In genomic region chr5:155883966-155884555, GRCh38 we compare ENCODE assay signal across 13 cellular contexts.
DNase-seq lines count a peak whose midpoint lies in the region; ATAC-seq and TF ChIP-seq lines count a peak whose summit lies in the region.
"Had no signal": no experiment of that assay in that cellular context is flagged by ENCODE, and none has a peak within 500 bp of the region (broad histone marks: within the 10 kb centered on the region; RNA-seq: fewer than 3 reads in every experiment).

No MANE protein-coding gene starts in this region.

- no peak overlapping the region for H2AK9ac ChIP-seq in IMR-90 (replicated peaks; ENCODE audit: low read depth, low read length, poor library complexity)

- H3K9me3 ChIP-seq in IMR-90 (ENCODE audit: control insufficient read depth, insufficient read depth, low read length) = no peaks in the 10 kb centered on the region
- H3K9me3 ChIP-seq: HAP-1, neutrophil had no signal

- H3K36me3 ChIP-seq in IMR-90 (ENCODE audit: control insufficient read depth, insufficient read depth, low read length) = no peaks in the 10 kb centered on the region
- H3K36me3 ChIP-seq: HAP-1, neutrophil had no signal

- no peak overlapping the region for H3K4me2 ChIP-seq in IMR-90 (ENCODE audit: low read depth, low read length)

- H2BK120ac ChIP-seq in IMR-90 (ENCODE audit: low read depth, low read length) = no peak overlapping the region

- no peaks in the 10 kb centered on the region; the same call in 1 of the 2 replicates for H3K4me1 ChIP-seq in IMR-90 (ENCODE audit: control insufficient read depth, insufficient read depth, low read length)
- H3K4me1 ChIP-seq: HAP-1 had no signal

- POLR2A ChIA-PET in IMR-90 (lab: Charles Lee; ENCODE audit: unreplicated experiment) = no interaction called here

- no TSS peak for BruUV-seq in IMR-90 (replicated peaks; lab: Mats Ljungman, UMichigan)

- no CpG with 5 or more reads among the region's 7 CpGs for whole genome bisulfite sequencing in IMR-90 (ENCODE audit: extremely low coverage in 2 of 2, insufficient read length in 1 of 2), 2 experiments

- no peak for TF ChIP-seq POLR2A in IMR-90 (IDR thresholded peaks at IDR 0.05; ENCODE audit: low read depth, low read length)

- H3K9ac ChIP-seq in IMR-90 (ENCODE audit: low read depth, low read length) = no peak overlapping the region

- no peak overlapping the region for H2BK20ac ChIP-seq in IMR-90 (ENCODE audit: low read depth, low read length)

- H3K18ac ChIP-seq in IMR-90 (ENCODE audit: low read depth, low read length) = no peak overlapping the region

- H4K8ac ChIP-seq in IMR-90 (ENCODE audit: low read depth in 2 of 2, low read length in 2 of 2) = no peak overlapping the region

- no peak overlapping the region for H3K14ac ChIP-seq in IMR-90 (replicated peaks; ENCODE audit: low read depth, low read length)

- H3K56ac ChIP-seq in IMR-90 (ENCODE audit: extremely low read depth, insufficient read depth, low read length) = no peak overlapping the region

- CTCF ChIA-PET in IMR-90 (lab: Yijun Ruan, JAX) = interaction anchor here (0.7 kb wide), 1 partner anchor 931 kb away, joined by 4 read pairs; no protein-coding TSS in a partner anchor

- intact Hi-C loops in IMR-90 (cut with micrococcal nuclease) = no loop called here

- H3K79me1 ChIP-seq in IMR-90 (ENCODE audit: low read depth in 1 of 2, low read length in 2 of 2) = no peaks in the 10 kb centered on the region

- DNase-seq in AG08395 (ENCODE audit: low spot score) (peak; percentile 6), IMR-90 (peak; percentile 1), NCI-H774 (lab: John Stamatoyannopoulos, UW) (peak; percentile 44), HK-2 (ENCODE audit: unreplicated experiment) (no peak), NCI-H226 (no peak)
- DNase-seq: activated naive CD4-positive, alpha-beta T cell treated with anti-CD3 and anti-CD28 coated beads, Interleukin-2, amount 10 ng/mL, durations not matched to agents 7 days and 5 days; right cardiac atrium had no signal

- H3K27me3 ChIP-seq in IMR-90 (ENCODE audit: control insufficient read depth, insufficient read depth, low read length) = peaks cover 3% of the 10 kb centered on the region; the same call in 1 of the 2 replicates
- H3K27me3 ChIP-seq: neutrophil had no signal

- H2AFZ ChIP-seq in IMR-90 (replicated peaks; ENCODE audit: low read length, poor library complexity) = no peak overlapping the region

- H4K20me1 ChIP-seq in IMR-90 (ENCODE audit: insufficient read depth, low read length) = no peaks in the 10 kb centered on the region

- TF ChIP-seq CTCF in IMR-90 (conservative IDR thresholded peaks at IDR 0.05; ENCODE audit: low read depth, low read length) = no peak

- no peak overlapping the region for H2AK5ac ChIP-seq in IMR-90 (ENCODE audit: low read depth, low read length)

- H4K5ac ChIP-seq in IMR-90 (ENCODE audit: low read depth, low read length) = no peak overlapping the region

- H3K23ac ChIP-seq in IMR-90 (ENCODE audit: low read depth, low read length) = no peak overlapping the region

- TF ChIP-seq RAD21 in IMR-90 (IDR thresholded peaks at IDR 0.05; ENCODE audit: low read length) = no peak

- H4K91ac ChIP-seq in IMR-90 (ENCODE audit: insufficient read depth, low read depth, low read length) = no peak overlapping the region

- ATAC-seq in IMR-90 (ENCODE audit: low read depth) = peak; percentile 51
- ATAC-seq in esophagus mucosa = peak; percentile 73
- ATAC-seq in GM18502 (IDR thresholded peaks at IDR 0.05; ENCODE audit: poor library complexity, unreplicated experiment) = no peak
- no peak for ATAC-seq in HG03108 (IDR thresholded peaks at IDR 0.05; ENCODE audit: unreplicated experiment)

- no peak overlapping the region for H2BK5ac ChIP-seq in IMR-90 (ENCODE audit: low read depth, low read length, poor library complexity, severe bottlenecking)

- dilution Hi-C loops in IMR-90 (cut with HindIII; ENCODE audit: low sequenced_read_pairs, unreplicated experiment) = no loop called here

- in situ Hi-C loops in IMR-90 (cut with MboI; ENCODE audit: low sequenced_read_pairs) = no loop called here

- no peaks in the 10 kb centered on the region for H3K9me1 ChIP-seq in IMR-90 (ENCODE audit: insufficient read depth, low read length)

- no peak overlapping the region for H3K27ac ChIP-seq in IMR-90 (ENCODE audit: insufficient read depth, low read length)
- H3K27ac ChIP-seq: epithelial cell of prostate, neutrophil had no signal

- no peak overlapping the region for H3K4me3 ChIP-seq in IMR-90 (ENCODE audit: insufficient read depth, low read depth, low read length)
- H3K4me3 ChIP-seq: HAP-1 had no signal

- no peak overlapping the region for H3K4ac ChIP-seq in IMR-90 (ENCODE audit: low read depth, low read length)

- no peak overlapping the region for H2BK15ac ChIP-seq in IMR-90 (ENCODE audit: low read depth, low read length)

TF ChIP-seq in IMR-90, 13 proteins besides CTCF, POLR2A, EP300 and RAD21:
- TF ChIP-seq MAFK (IDR thresholded peaks at IDR 0.05; ENCODE audit: low read depth, low read length) = no peak
- no peak for TF ChIP-seq USF2 (IDR thresholded peaks at IDR 0.05; ENCODE audit: low read depth, low read length)
- TF ChIP-seq SMC3 (IDR thresholded peaks at IDR 0.05; ENCODE audit: low read depth, low read length) = no peak
- TF ChIP-seq FOS (IDR thresholded peaks at IDR 0.05; ENCODE audit: low read depth, low read length) = no peak
- TF ChIP-seq RFX5 (IDR thresholded peaks at IDR 0.05; ENCODE audit: low read depth, low read length) = no peak
- TF ChIP-seq, protein P1, sequence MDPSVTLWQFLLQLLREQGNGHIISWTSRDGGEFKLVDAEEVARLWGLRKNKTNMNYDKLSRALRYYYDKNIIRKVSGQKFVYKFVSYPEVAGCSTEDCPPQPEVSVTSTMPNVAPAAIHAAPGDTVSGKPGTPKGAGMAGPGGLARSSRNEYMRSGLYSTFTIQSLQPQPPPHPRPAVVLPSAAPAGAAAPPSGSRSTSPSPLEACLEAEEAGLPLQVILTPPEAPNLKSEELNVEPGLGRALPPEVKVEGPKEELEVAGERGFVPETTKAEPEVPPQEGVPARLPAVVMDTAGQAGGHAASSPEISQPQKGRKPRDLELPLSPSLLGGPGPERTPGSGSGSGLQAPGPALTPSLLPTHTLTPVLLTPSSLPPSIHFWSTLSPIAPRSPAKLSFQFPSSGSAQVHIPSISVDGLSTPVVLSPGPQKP (IDR thresholded peaks at IDR 0.05; ENCODE audit: borderline replicate concordance, low read depth, low read length) = no peak
- TF ChIP-seq MAZ (IDR thresholded peaks at IDR 0.05; ENCODE audit: borderline replicate concordance, low read depth, low read length) = no peak
- TF ChIP-seq MXI1 (IDR thresholded peaks at IDR 0.05; ENCODE audit: borderline replicate concordance, low read depth, low read length) = no peak

Comparison
In these comparisons a context has a peak if more than half of its experiments do, and no peak if none do; other contexts are left out.
1. DNase-seq: peak in AG08395 (single experiment), IMR-90 (single experiment) and NCI-H774 (single experiment); none in HK-2 (single experiment) and NCI-H226 (single experiment).
2. ATAC-seq: peak in IMR-90 (single experiment) and esophagus mucosa (single experiment); none in GM18502 (single experiment) and HG03108 (single experiment).